ENCODE assay signal across 8 cellular contexts in the genomic region with DNA sequence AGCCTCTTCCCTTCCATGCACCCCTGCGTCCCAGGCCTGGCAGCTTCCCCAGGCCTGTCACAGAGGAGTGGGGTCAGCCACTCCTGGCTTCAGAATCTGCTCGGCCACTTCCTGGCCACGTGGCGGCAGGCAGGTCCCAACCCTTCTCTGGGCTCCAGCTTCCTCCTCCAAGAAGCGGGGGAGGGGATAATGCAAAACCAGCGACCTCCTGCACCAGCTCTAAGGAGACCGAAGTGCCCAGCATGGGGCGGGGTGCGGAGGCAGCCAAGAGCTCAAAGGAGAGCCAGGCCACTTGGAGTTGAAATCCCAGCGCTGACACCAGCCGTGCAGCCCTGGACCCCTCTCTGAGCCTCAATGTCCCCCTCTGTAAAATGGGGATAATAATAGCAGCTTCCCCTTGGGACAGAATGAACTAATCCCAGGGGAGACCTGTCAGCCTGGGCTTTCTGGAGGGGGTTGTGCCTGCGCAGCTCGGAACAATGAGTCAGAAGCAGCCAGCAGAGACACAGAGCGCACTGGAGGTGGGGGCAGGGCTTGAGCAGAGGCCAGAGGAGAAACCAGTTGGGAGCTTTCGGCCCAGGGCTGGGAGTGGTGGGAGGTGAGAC. TPM values are rescaled to one million over a fixed set of nuclear protein-coding genes. Genes with fewer than 3 reads are reported as not detected.
A peak's percentile ranks its signal among the peaks of the same experiment; 100 is the strongest.
DNase-seq lines count a peak whose midpoint lies in the region; ATAC-seq and TF ChIP-seq lines count a peak whose summit lies in the region.

No MANE protein-coding gene starts in this region.

- no peak for ATAC-seq in HG02571 (IDR thresholded peaks at IDR 0.05; ENCODE audit: unreplicated experiment)
- no peak for ATAC-seq in activated CD8-positive, alpha-beta T cell treated with anti-CD3 and anti-CD28 coated beads, Interleukin-2, amount 10 ng/mL, durations not matched to agents 7 days and 5 days

- POLR2A ChIA-PET in activated CD8-positive, alpha-beta T cell treated with anti-CD3 and anti-CD28 coated beads, Interleukin-2, amount 10 ng/mL, durations not matched to agents 7 days and 5 days (lab: Charles Lee) = no interaction called here

- H3K36me3 Mint-ChIP-seq in activated CD4-positive, alpha-beta T cell treated with anti-CD3 and anti-CD28 coated beads, Interleukin-2, amount 10 ng/mL, durations not matched to agents 24 days and 14 days (ENCODE audit: low read depth) = no peaks in the 10 kb centered on the region
- H3K36me3 Mint-ChIP-seq in activated CD8-positive, alpha-beta T cell treated with anti-CD3 and anti-CD28 coated beads, Interleukin-2, amount 10 ng/mL, durations not matched to agents 7 days and 5 days (ENCODE audit: low read depth) = no peaks in the 10 kb centered on the region

- H3K4me1 ChIP-seq in iPS-20b (ENCODE audit: insufficient read depth, low read length) = peaks cover 12% of the 10 kb centered on the region; the same call in 1 of the 2 replicates
- H3K4me1 ChIP-seq in skeletal muscle tissue (ENCODE audit: control insufficient read depth in 3 of 3, insufficient read depth in 3 of 3, low read length in 3 of 3) = peaks cover 14 to 24% (median 23%) of the 10 kb centered on the region in 3 donors

- no peaks in the 10 kb centered on the region for H3K27me3 Mint-ChIP-seq in activated CD4-positive, alpha-beta T cell treated with anti-CD3 and anti-CD28 coated beads, Interleukin-2, amount 10 ng/mL, durations not matched to agents 24 days and 14 days
- no peaks in the 10 kb centered on the region for H3K27me3 Mint-ChIP-seq in activated CD8-positive, alpha-beta T cell treated with anti-CD3 and anti-CD28 coated beads, Interleukin-2, amount 10 ng/mL, durations not matched to agents 7 days and 5 days (ENCODE audit: low read depth)

- CTCF ChIA-PET in activated CD8-positive, alpha-beta T cell treated with anti-CD3 and anti-CD28 coated beads, Interleukin-2, amount 10 ng/mL, durations not matched to agents 7 days and 5 days (lab: Charles Lee) = interaction anchor here (0.5 kb wide), 1 partner anchor 16 kb away, joined by 3 read pairs; no protein-coding TSS in a partner anchor

- H3K9ac ChIP-seq in iPS-20b (ENCODE audit: low read depth, low read length) (peak overlapping the region; percentile 47; the same call in 1 of the 2 replicates), skeletal muscle tissue (ENCODE audit: low read depth in 1 of 3, low read length in 3 of 3) (no peak overlapping the region)

- peak; percentile 82 for DNase-seq in AG10803 (ENCODE audit: low read depth)
- peak; percentile 68 to 79 for DNase-seq in Kasumi-1 (lab: John Stamatoyannopoulos, UW)
- DNase-seq in brain microvascular endothelial cell = peak; percentile 91
- DNase-seq in activated CD4-positive, alpha-beta T cell treated with anti-CD3 and anti-CD28 coated beads, Interleukin-2, amount 10 ng/mL, durations not matched to agents 24 days and 14 days = no peak
- DNase-seq in activated CD8-positive, alpha-beta T cell treated with anti-CD3 and anti-CD28 coated beads, Interleukin-2, amount 10 ng/mL, durations not matched to agents 7 days and 5 days = no peak

- H3K27ac ChIP-seq in brain microvascular endothelial cell (peak overlapping the region; percentile 31), iPS-20b (ENCODE audit: low read length) (no peak overlapping the region), skeletal muscle tissue (ENCODE audit: low read depth, low read length) (peak overlapping the region; percentile 32)

- H3K36me3 ChIP-seq in brain microvascular endothelial cell (replicated peaks) (no peaks in the 10 kb centered on the region), iPS-20b (ENCODE audit: insufficient read depth, low read depth, low read length) (no peaks in the 10 kb centered on the region), skeletal muscle tissue (ENCODE audit: control insufficient read depth in 3 of 3, insufficient read depth in 3 of 3, low read length in 3 of 3) (no peaks in the 10 kb centered on the region)

- H3K27me3 ChIP-seq in brain microvascular endothelial cell (replicated peaks) = no peaks in the 10 kb centered on the region
- H3K27me3 ChIP-seq in iPS-20b (ENCODE audit: insufficient read depth, low read length) = no peaks in the 10 kb centered on the region
- peaks cover 0 to 4% (median 0%) of the 10 kb centered on the region in 3 donors for H3K27me3 ChIP-seq in skeletal muscle tissue (ENCODE audit: control insufficient read depth in 3 of 3, insufficient read depth in 3 of 3, low read length in 3 of 3)

- in situ Hi-C loops in brain microvascular endothelial cell (cut with HindIII; ENCODE audit: low pct_ligation_motif_present, low sequenced_read_pairs) = no loop called here

- H3K4me3 Mint-ChIP-seq in activated CD4-positive, alpha-beta T cell treated with anti-CD3 and anti-CD28 coated beads, Interleukin-2, amount 10 ng/mL, durations not matched to agents 24 days and 14 days = no peak overlapping the region
- no peak overlapping the region for H3K4me3 Mint-ChIP-seq in activated CD8-positive, alpha-beta T cell treated with anti-CD3 and anti-CD28 coated beads, Interleukin-2, amount 10 ng/mL, durations not matched to agents 7 days and 5 days

- H3K9me3 Mint-ChIP-seq in activated CD4-positive, alpha-beta T cell treated with anti-CD3 and anti-CD28 coated beads, Interleukin-2, amount 10 ng/mL, durations not matched to agents 24 days and 14 days = no peaks in the 10 kb centered on the region
- H3K9me3 Mint-ChIP-seq in activated CD8-positive, alpha-beta T cell treated with anti-CD3 and anti-CD28 coated beads, Interleukin-2, amount 10 ng/mL, durations not matched to agents 7 days and 5 days (ENCODE audit: insufficient read depth) = no peaks in the 10 kb centered on the region

- intact Hi-C loops in activated CD4-positive, alpha-beta T cell treated with anti-CD3 and anti-CD28 coated beads, Interleukin-2, amount 10 ng/mL, durations not matched to agents 24 days and 14 days (cut with micrococcal nuclease) = no loop called here

- TF ChIP-seq CTCF in AG10803 (conservative IDR thresholded peaks at IDR 0.05; ENCODE audit: low read length) (no peak), brain microvascular endothelial cell (IDR thresholded peaks at IDR 0.05; ENCODE audit: low read depth, low read length, missing control alignments) (no peak)

- H3K4me3 ChIP-seq in AG10803 (ENCODE audit: low read length) (no peak overlapping the region), brain microvascular endothelial cell (ENCODE audit: low read depth, low read length) (no peak overlapping the region), iPS-20b (ENCODE audit: low read length) (no peak overlapping the region), skeletal muscle tissue (ENCODE audit: low read length in 3 of 3) (no peak overlapping the region)

- no peaks in the 10 kb centered on the region for H3K4me1 Mint-ChIP-seq in activated CD4-positive, alpha-beta T cell treated with anti-CD3 and anti-CD28 coated beads, Interleukin-2, amount 10 ng/mL, durations not matched to agents 24 days and 14 days
- H3K4me1 Mint-ChIP-seq in activated CD8-positive, alpha-beta T cell treated with anti-CD3 and anti-CD28 coated beads, Interleukin-2, amount 10 ng/mL, durations not matched to agents 7 days and 5 days (ENCODE audit: low read depth) = no peaks in the 10 kb centered on the region

- no peak overlapping the region for H3K27ac Mint-ChIP-seq in activated CD4-positive, alpha-beta T cell treated with anti-CD3 and anti-CD28 coated beads, Interleukin-2, amount 10 ng/mL, durations not matched to agents 24 days and 14 days
- no peak overlapping the region for H3K27ac Mint-ChIP-seq in activated CD8-positive, alpha-beta T cell treated with anti-CD3 and anti-CD28 coated beads, Interleukin-2, amount 10 ng/mL, durations not matched to agents 7 days and 5 days

- H3K9me3 ChIP-seq in iPS-20b (ENCODE audit: insufficient read depth, low read depth, low read length) = no peaks in the 10 kb centered on the region
- H3K9me3 ChIP-seq in skeletal muscle tissue (ENCODE audit: control insufficient read depth in 3 of 3, low read length in 3 of 3) = no peaks in the 10 kb centered on the region

RNA-seq across cellular contexts. Expression of a gene that starts 22.8 kb away (rescaled TPM):
- 8.9 TPM for total RNA-seq in skeletal muscle tissue
- total RNA-seq in activated CD4-positive, alpha-beta T cell treated with anti-CD3 and anti-CD28 coated beads, Interleukin-2, amount 10 ng/mL, durations not matched to agents 24 days and 14 days = 11.9 and 15.1 TPM in 2 replicates
- 10 to 100 TPM; 12.7 to 14.0 TPM for total RNA-seq in activated CD8-positive, alpha-beta T cell treated with anti-CD3 and anti-CD28 coated beads, Interleukin-2, amount 10 ng/mL, durations not matched to agents 7 days and 5 days

RNA-seq across cellular contexts. Expression of a gene that starts 49.6 kb away (rescaled TPM):
- 1.0 TPM for total RNA-seq in skeletal muscle tissue
- not detected in 2 replicates for total RNA-seq in activated CD4-positive, alpha-beta T cell treated with anti-CD3 and anti-CD28 coated beads, Interleukin-2, amount 10 ng/mL, durations not matched to agents 24 days and 14 days
- total RNA-seq in activated CD8-positive, alpha-beta T cell treated with anti-CD3 and anti-CD28 coated beads, Interleukin-2, amount 10 ng/mL, durations not matched to agents 7 days and 5 days = not detected

RNA-seq across cellular contexts. Expression of a gene that starts 50.0 kb away (rescaled TPM):
- 4.2 TPM for total RNA-seq in skeletal muscle tissue
- total RNA-seq in activated CD4-positive, alpha-beta T cell treated with anti-CD3 and anti-CD28 coated beads, Interleukin-2, amount 10 ng/mL, durations not matched to agents 24 days and 14 days = not detected in 2 replicates
- total RNA-seq in activated CD8-positive, alpha-beta T cell treated with anti-CD3 and anti-CD28 coated beads, Interleukin-2, amount 10 ng/mL, durations not matched to agents 7 days and 5 days = not detected

Comparison
In these comparisons a context has a peak if more than half of its experiments do, and no peak if none do; other contexts are left out.
1. DNase-seq: peak in AG10803 (single experiment), Kasumi-1 (2 of 2) and brain microvascular endothelial cell (single experiment); none in activated CD4-positive, alpha-beta T cell treated with anti-CD3 and anti-CD28 coated beads, Interleukin-2, amount 10 ng/mL, durations not matched to agents 24 days and 14 days (single experiment) and activated CD8-positive, alpha-beta T cell treated with anti-CD3 and anti-CD28 coated beads, Interleukin-2, amount 10 ng/mL, durations not matched to agents 7 days and 5 days (single experiment).